Comparison of ENCODE assay signal across 10 cellular contexts in the genomic region with DNA sequence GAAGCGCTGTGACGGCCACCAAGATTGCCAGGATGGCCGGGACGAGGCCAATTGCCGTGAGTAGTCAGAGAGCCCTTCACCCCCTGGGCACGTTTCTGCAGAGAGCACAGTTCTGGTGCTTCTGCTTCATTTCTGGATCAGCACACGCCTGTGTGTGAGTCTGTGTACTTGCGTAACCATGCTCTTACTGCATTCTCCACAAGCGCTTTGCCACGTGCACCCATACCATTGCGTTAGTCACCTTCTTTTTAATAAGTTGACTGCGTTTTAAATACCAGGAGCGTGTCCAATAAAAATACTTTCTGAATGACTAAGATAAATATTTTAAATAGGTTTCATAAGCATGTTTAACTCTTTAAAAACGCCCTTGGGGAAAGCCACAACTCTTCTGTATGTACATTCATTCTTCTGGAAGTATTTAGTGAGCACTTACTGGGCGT.
A peak's percentile ranks its signal among the peaks of the same experiment; 100 is the strongest.
DNase-seq lines count a peak whose midpoint lies in the region; ATAC-seq and TF ChIP-seq lines count a peak whose summit lies in the region.
"Had no signal": no experiment of that assay in that cellular context is flagged by ENCODE, and none has a peak within 500 bp of the region (broad histone marks: within the 10 kb centered on the region; RNA-seq: fewer than 3 reads in every experiment).

No MANE protein-coding gene starts in this region.

- no peaks in the 10 kb centered on the region for H3K27me3 Mint-ChIP-seq in effector memory CD8-positive, alpha-beta T cell
- H3K27me3 Mint-ChIP-seq: activated naive CD8-positive, alpha-beta T cell treated with anti-CD3 and anti-CD28 coated beads, Interleukin-2, amount 10 ng/mL, durations not matched to agents 7 days and 5 days had no signal

- ATAC-seq in mucosa of descending colon: peak; percentile 46
- ATAC-seq in HG03342 (IDR thresholded peaks at IDR 0.05; ENCODE audit: unreplicated experiment): no peak
- ATAC-seq in effector memory CD8-positive, alpha-beta T cell (replicated peaks): no peak
- no peak for ATAC-seq in GM21447 (IDR thresholded peaks at IDR 0.05; ENCODE audit: unreplicated experiment)

- no peaks in the 10 kb centered on the region for H3K36me3 ChIP-seq in mucosa of descending colon (ENCODE audit: low read depth)

- H3K36me3 Mint-ChIP-seq in effector memory CD8-positive, alpha-beta T cell (ENCODE audit: insufficient read depth): peaks cover 91% of the 10 kb centered on the region

- H3K9me3 Mint-ChIP-seq in effector memory CD8-positive, alpha-beta T cell: no peaks in the 10 kb centered on the region
- H3K9me3 Mint-ChIP-seq: activated naive CD8-positive, alpha-beta T cell treated with anti-CD3 and anti-CD28 coated beads, Interleukin-2, amount 10 ng/mL, durations not matched to agents 7 days and 5 days had no signal

- H3K4me3 Mint-ChIP-seq in effector memory CD8-positive, alpha-beta T cell: no peak overlapping the region
- H3K4me3 Mint-ChIP-seq: activated naive CD8-positive, alpha-beta T cell treated with anti-CD3 and anti-CD28 coated beads, Interleukin-2, amount 10 ng/mL, durations not matched to agents 7 days and 5 days had no signal

- peak; percentile 93 for DNase-seq in AG20443 (ENCODE audit: low spot score)
- DNase-seq in NCI-H1048 (lab: John Stamatoyannopoulos, UW): peak; percentile 27
- DNase-seq in epidermal melanocyte (ENCODE audit: insufficient read length, low spot score): peak; percentile 46
- no peak for DNase-seq in mucosa of descending colon
- no peak for DNase-seq in effector memory CD8-positive, alpha-beta T cell
- no peak for DNase-seq in GM19240 (ENCODE audit: insufficient read length, low spot score)
- DNase-seq: activated naive CD8-positive, alpha-beta T cell treated with anti-CD3 and anti-CD28 coated beads, Interleukin-2, amount 10 ng/mL, durations not matched to agents 7 days and 5 days; NCI-H2029 had no signal

- H3K4me1 ChIP-seq in mucosa of descending colon (ENCODE audit: low read depth): no peaks in the 10 kb centered on the region

- H3K27ac Mint-ChIP-seq in effector memory CD8-positive, alpha-beta T cell: no peak overlapping the region
- H3K27ac Mint-ChIP-seq: activated naive CD8-positive, alpha-beta T cell treated with anti-CD3 and anti-CD28 coated beads, Interleukin-2, amount 10 ng/mL, durations not matched to agents 7 days and 5 days had no signal

- H3K4me3 ChIP-seq in mucosa of descending colon: no peak overlapping the region

- intact Hi-C loops in mucosa of descending colon (cut with DNase I, micrococcal nuclease): no loop called here

- no peaks in the 10 kb centered on the region for H3K9me3 ChIP-seq in mucosa of descending colon

- H3K4me1 Mint-ChIP-seq in effector memory CD8-positive, alpha-beta T cell (ENCODE audit: low read depth in 2 of 2): peaks cover 6 to 14% of the 10 kb centered on the region in 2 donors

- TF ChIP-seq CTCF in mucosa of descending colon (IDR thresholded peaks at IDR 0.05): no peak

Comparison
In these comparisons a context has a peak if more than half of its experiments do, and no peak if none do; other contexts are left out.
1. DNase-seq: peak in AG20443 (single experiment), NCI-H1048 (single experiment) and epidermal melanocyte (single experiment); none in mucosa of descending colon (0 of 3), effector memory CD8-positive, alpha-beta T cell (0 of 3) and GM19240 (single experiment).